In genomic region chr9:121640076-121640475, GRCh38 we compare ENCODE assay signal across 8 cellular contexts. TPM values are rescaled to one million over a fixed set of nuclear protein-coding genes. Genes with fewer than 3 reads are reported as not detected.
DNase-seq lines count a peak whose midpoint lies in the region; ATAC-seq and TF ChIP-seq lines count a peak whose summit lies in the region.

No MANE protein-coding gene starts in this region.

- TF ChIP-seq EP300 in transverse colon (IDR thresholded peaks at IDR 0.05; ENCODE audit: low read depth) = no peak

- in situ Hi-C loops in transverse colon (cut with MboI; ENCODE audit: low pct_ligation_motif_present in 1 of 4, low pct_unique_long_range_greater_than_20kb in 1 of 4, low sequenced_read_pairs in 3 of 4) = no loop called here

- no peaks in the 10 kb centered on the region for H3K36me3 ChIP-seq in Peyer's patch
- H3K36me3 ChIP-seq in transverse colon = no peaks in the 10 kb centered on the region

- no peaks in the 10 kb centered on the region for H3K9me3 ChIP-seq in Peyer's patch
- H3K9me3 ChIP-seq in transverse colon = no peaks in the 10 kb centered on the region

- no peak for ATAC-seq in activated CD4-positive, CD25-positive, alpha-beta regulatory T cell treated with anti-CD3 and anti-CD28 coated beads, Interleukin-2, amount 50 U/mL, for 24 hours
- ATAC-seq in HG02884 (IDR thresholded peaks at IDR 0.05; ENCODE audit: unreplicated experiment) = no peak

- H3K4me3 ChIP-seq in Peyer's patch (no peak overlapping the region), dorsolateral prefrontal cortex (no peak overlapping the region), transverse colon (no peak overlapping the region)

- peak overlapping the region in 2 of 4 donors; percentile 53 to 75 for H3K27ac ChIP-seq in Peyer's patch
- H3K27ac ChIP-seq in dorsolateral prefrontal cortex = peak overlapping the region in 58 of 59 donors; percentile 29 to 98 (median 91)
- H3K27ac ChIP-seq in transverse colon = peak overlapping the region; percentile 69 to 76 (median 74)

- H3K27me3 ChIP-seq in Peyer's patch (no peaks in the 10 kb centered on the region), dorsolateral prefrontal cortex (no peaks in the 10 kb centered on the region), transverse colon (no peaks in the 10 kb centered on the region)

- DNase-seq in activated CD4-positive, CD25-positive, alpha-beta regulatory T cell treated with anti-CD3 and anti-CD28 coated beads, Interleukin-2, amount 50 U/mL, for 72 hours = peak; percentile 42
- peak in 2 of 3 donors; percentile 88 to 89 for DNase-seq in Peyer's patch
- DNase-seq in dorsolateral prefrontal cortex = peak in 9 of 10 donors; percentile 39 to 76 (median 63)
- peak; percentile 33 for DNase-seq in midbrain (lab: John Stamatoyannopoulos, UW)
- peak; percentile 86 for DNase-seq in transverse colon
- DNase-seq in ureter (ENCODE audit: low spot score) = no peak

- 53% methylated on average over 9 of the region's 9 CpGs; no CpG with 5 or more reads in 1 of the 2 donors for WGBS in transverse colon (ENCODE audit: low coverage in 1 of 2), 2 donors

- H3K4me1 ChIP-seq in Peyer's patch (peaks cover 0 to 30% (median 5%) of the 10 kb centered on the region in 4 donors), transverse colon (peaks cover 14 to 38% (median 26%) of the 10 kb centered on the region in 4 donors)

- TF ChIP-seq CTCF in Peyer's patch (IDR thresholded peaks at IDR 0.05) (peak in 4 of 6 experiments; percentile 48 to 84 (median 77)), dorsolateral prefrontal cortex (IDR thresholded peaks at IDR 0.05 in 54 of 56, conservative IDR thresholded peaks at IDR 0.05 in 2 of 56; ENCODE audit: low read depth in 1 of 56, partially characterized antibody in 56 of 56) (peak in 53 of 56 donors; percentile 36 to 76 (median 63)), transverse colon (IDR thresholded peaks at IDR 0.05) (peak; percentile 66 to 90 (median 73))

- TF ChIP-seq POLR2A in Peyer's patch (IDR thresholded peaks at IDR 0.05) (no peak), transverse colon (IDR thresholded peaks at IDR 0.05) (no peak)

- intact Hi-C loops in dorsolateral prefrontal cortex (cut with DNase I) = loop anchor here in 1 of 2 donors (5.0 kb wide), 1 partner anchor 97 kb away; no protein-coding TSS in a partner anchor
- intact Hi-C loops in transverse colon (cut with DNase I; ENCODE audit: low total_unique reads) = loop anchor here (10.0 kb wide), 1 partner anchor 1485 kb away; no protein-coding TSS in a partner anchor

RNA-seq across cellular contexts. Expression of gene DAB2IP, which starts 11.4 kb away (rescaled TPM):
- total RNA-seq in Peyer's patch (10 to 100 TPM; 55.2 to 76.0 (median 60.5) TPM), dorsolateral prefrontal cortex (100 to 1,000 TPM in 19 of 120 experiments, 10 to 100 TPM in 101; 41.7 to 155 (median 82.0) TPM), transverse colon (100 to 1,000 TPM in 1 of 4 donors, 10 to 100 TPM in 3; 84.2 to 159 (median 90.7) TPM), ureter (103 TPM)
